ENCODE assay signal across 27 cellular contexts in the genomic region with DNA sequence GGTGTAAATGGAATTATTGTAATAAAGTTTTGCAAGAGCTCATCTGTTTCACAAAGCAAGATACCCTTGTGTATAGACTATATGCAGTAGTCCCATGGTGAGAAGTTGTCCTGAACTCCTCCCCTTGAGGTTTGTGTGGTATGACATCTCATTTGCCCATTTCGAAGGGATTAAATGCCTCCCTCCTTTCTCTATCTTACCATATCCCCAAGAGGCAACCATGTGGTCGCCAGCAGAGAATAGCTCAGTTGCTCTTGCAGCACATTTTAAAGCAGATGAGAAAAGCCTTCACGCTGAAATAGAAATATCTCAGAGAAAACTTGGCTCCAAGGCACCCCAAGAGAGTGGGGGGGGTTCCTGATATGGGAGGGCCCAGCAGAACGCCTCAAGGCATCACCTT. TPM values are rescaled to one million over a fixed set of nuclear protein-coding genes. Genes with fewer than 3 reads are reported as not detected.
DNase-seq lines count a peak whose midpoint lies in the region; ATAC-seq and TF ChIP-seq lines count a peak whose summit lies in the region.
"Had no signal": no experiment of that assay in that cellular context is flagged by ENCODE, and none has a peak within 500 bp of the region (broad histone marks: within the 10 kb centered on the region; RNA-seq: fewer than 3 reads in every experiment).

No MANE protein-coding gene starts in this region.

- no peaks in the 10 kb centered on the region for H3K9me3 Mint-ChIP-seq in H9
- H3K9me3 Mint-ChIP-seq: activated CD8-positive, alpha-beta T cell treated with anti-CD3 and anti-CD28 coated beads for 36 hours; activated naive CD4-positive, alpha-beta T cell treated with anti-CD3 and anti-CD28 coated beads for 36 hours; activated T-cell treated with anti-CD3 and anti-CD28 coated beads, Interleukin-2, amount 50 U/mL, for 4 hours; stimulated activated naive B cell treated with anti-CD40 and anti-IgM and Interleukin-4, amounts not matched to agents 10 μg/mL and 1 μg/mL and 100 μg/mL, for 72 hours had no signal

- H2BK20ac ChIP-seq in H9 (ENCODE audit: low read depth, low read length, poor library complexity, severe bottlenecking) = no peak overlapping the region

- H3K4me3 ChIP-seq in SJCRH30 (no peak overlapping the region), iPS-15b (ENCODE audit: low read depth, low read length) (peak overlapping the region; percentile 97), osteoblast (ENCODE audit: insufficient read depth, low read length) (no peak overlapping the region), lower leg skin (ENCODE audit: low read depth, poor library complexity, severe bottlenecking) (no peak overlapping the region)
- H3K4me3 ChIP-seq: cardiac muscle cell, mucosa of descending colon had no signal

- H3K27ac ChIP-seq in H9 (ENCODE audit: insufficient read length, low read depth, low read length) (no peak overlapping the region), SJCRH30 (no peak overlapping the region), osteoblast (ENCODE audit: low read depth, low read length) (no peak overlapping the region)
- H3K27ac ChIP-seq: cardiac muscle cell had no signal

- no peak for ATAC-seq in HG03432 (IDR thresholded peaks at IDR 0.05; ENCODE audit: unreplicated experiment)
- ATAC-seq: activated CD4-positive, CD25-positive, alpha-beta regulatory T cell treated with anti-CD3 and anti-CD28 coated beads, Interleukin-2, amount 50 U/mL, for 24 hours; activated CD8-positive, alpha-beta T cell treated with anti-CD3 and anti-CD28 coated beads for 36 hours; activated T-cell treated with anti-CD3 and anti-CD28 coated beads, Interleukin-2, amount 50 U/mL, for 4 hours; left ventricle myocardium superior; mucosa of descending colon; stimulated activated naive B cell treated with anti-CD40 and anti-IgM and Interleukin-4, amounts not matched to agents 10 μg/mL and 1 μg/mL and 100 μg/mL, for 72 hours had no signal

- peaks cover 34 to 76% (median 44%) of the 10 kb centered on the region in 3 experiments for H3K36me3 Mint-ChIP-seq in H9 (ENCODE audit: insufficient read depth in 1 of 3, low read depth in 3 of 3)
- H3K36me3 Mint-ChIP-seq: CD4-positive, alpha-beta memory T cell; stimulated activated naive B cell treated with anti-CD40 and anti-IgM and Interleukin-4, amounts not matched to agents 10 μg/mL and 1 μg/mL and 100 μg/mL, for 72 hours had no signal

- H3K27me3 ChIP-seq in H9 (ENCODE audit: insufficient read depth, low read length) (no peaks in the 10 kb centered on the region), SJCRH30 (no peaks in the 10 kb centered on the region), iPS-15b (ENCODE audit: control insufficient read depth, insufficient read depth, low read length) (no peaks in the 10 kb centered on the region), osteoblast (ENCODE audit: insufficient read depth, low read length) (peaks cover 37% of the 10 kb centered on the region)
- H3K27me3 ChIP-seq: cardiac muscle cell had no signal

- intact Hi-C loops in lower leg skin (cut with DNase I; ENCODE audit: low total_unique reads) = no loop called here

- no peak overlapping the region for H4K5ac ChIP-seq in H9 (ENCODE audit: insufficient read length, low read depth, low read length)

- no peak overlapping the region for H2BK5ac ChIP-seq in H9 (ENCODE audit: insufficient read length, low read length)

- no peak overlapping the region for H3T11ph ChIP-seq in H9 (ENCODE audit: low read length)

- H3K23ac ChIP-seq in H9 (ENCODE audit: insufficient read length, low read depth, low read length) = no peak overlapping the region

- H3K56ac ChIP-seq in H9 (ENCODE audit: insufficient read length, low read depth, low read length) = no peak overlapping the region

- H2BK120ac ChIP-seq in H9 (ENCODE audit: low read depth, low read length, poor library complexity, severe bottlenecking) = no peak overlapping the region

- WGBS in H9 (ENCODE audit: extremely low coverage, insufficient read length, low lambda C conversion rate) = no CpG with 5 or more reads among the region's 4 CpGs
- 67 to 72% methylated on average over 4 of the region's 4 CpGs for WGBS in lower leg skin, 2 donors

- H3K79me2 ChIP-seq in H9 (ENCODE audit: insufficient read depth, low read length) (peaks cover 92% of the 10 kb centered on the region), osteoblast (ENCODE audit: insufficient read depth, low read length) (no peaks in the 10 kb centered on the region)

- H3K4me1 Mint-ChIP-seq in H9 = peaks cover 59 to 65% of the 10 kb centered on the region in 2 experiments

- H3K79me1 ChIP-seq in H9 (ENCODE audit: insufficient read depth, low read depth, low read length, poor library complexity, severe bottlenecking) = no peaks in the 10 kb centered on the region

- H3K4me2 ChIP-seq in H9 (ENCODE audit: insufficient read depth, insufficient read length, low read length) (peak overlapping the region; percentile 87), osteoblast (ENCODE audit: insufficient read depth, low read length) (no peak overlapping the region)
- H3K4me2 ChIP-seq: smooth muscle cell had no signal

- H3K27me3 Mint-ChIP-seq in H9 (ENCODE audit: low read depth) = no peaks in the 10 kb centered on the region

- no peak overlapping the region for H3K4ac ChIP-seq in H9 (ENCODE audit: low read depth, low read length)

- no peaks in the 10 kb centered on the region for H3K9me3 ChIP-seq in H9 (ENCODE audit: control insufficient read depth, low read depth, low read length)
- no peaks in the 10 kb centered on the region for H3K9me3 ChIP-seq in SJCRH30 (replicated peaks)
- no peaks in the 10 kb centered on the region for H3K9me3 ChIP-seq in iPS-15b (ENCODE audit: control insufficient read depth, insufficient read depth, low read length)
- H3K9me3 ChIP-seq in osteoblast (ENCODE audit: low read depth, low read length) = no peaks in the 10 kb centered on the region
- H3K9me3 ChIP-seq: mucosa of descending colon had no signal

- TF ChIP-seq CTCF in H9 (conservative IDR thresholded peaks at IDR 0.05) (no peak), osteoblast (IDR thresholded peaks at IDR 0.05; ENCODE audit: extremely low read depth, low read depth, low read length) (no peak), lower leg skin (IDR thresholded peaks at IDR 0.05) (no peak)

- H3K18ac ChIP-seq in H9 (ENCODE audit: insufficient read length, low read depth, low read length) = no peak overlapping the region

- peak overlapping the region; percentile 99 for H3K4me3 Mint-ChIP-seq in H9
- H3K4me3 Mint-ChIP-seq: activated CD8-positive, alpha-beta T cell treated with anti-CD3 and anti-CD28 coated beads for 36 hours; activated naive CD4-positive, alpha-beta T cell treated with anti-CD3 and anti-CD28 coated beads for 36 hours; activated T-cell treated with anti-CD3 and anti-CD28 coated beads, Interleukin-2, amount 50 U/mL, for 4 hours; CD4-positive, alpha-beta memory T cell; stimulated activated naive B cell treated with anti-CD40 and anti-IgM and Interleukin-4, amounts not matched to agents 10 μg/mL and 1 μg/mL and 100 μg/mL, for 72 hours had no signal

- peaks cover 3% of the 10 kb centered on the region for H4K20me1 ChIP-seq in H9 (ENCODE audit: control insufficient read depth, insufficient read depth, insufficient read length)
- no peaks in the 10 kb centered on the region for H4K20me1 ChIP-seq in osteoblast (ENCODE audit: insufficient read depth, low read length)

- peak overlapping the region in 1 of 3 experiments; percentile 21; a peak in 1 of 7 replicates for H3K27ac Mint-ChIP-seq in H9
- H3K27ac Mint-ChIP-seq: activated CD8-positive, alpha-beta T cell treated with anti-CD3 and anti-CD28 coated beads for 36 hours; activated naive CD4-positive, alpha-beta T cell treated with anti-CD3 and anti-CD28 coated beads for 36 hours; CD4-positive, alpha-beta memory T cell; stimulated activated naive B cell treated with anti-CD40 and anti-IgM and Interleukin-4, amounts not matched to agents 10 μg/mL and 1 μg/mL and 100 μg/mL, for 72 hours had no signal

- no peak overlapping the region for H3K14ac ChIP-seq in H9 (ENCODE audit: insufficient read depth, low read length)

- no peak for TF ChIP-seq POLR2A in lower leg skin (IDR thresholded peaks at IDR 0.05)

- H4K8ac ChIP-seq in H9 (replicated peaks; ENCODE audit: insufficient read length, low read depth, low read length) = no peak overlapping the region

- H3K23me2 ChIP-seq in H9 (ENCODE audit: insufficient read length, low read depth, low read length, poor library complexity, severe bottlenecking) = peaks cover 2% of the 10 kb centered on the region

- H3K4me1 ChIP-seq in H9 (ENCODE audit: insufficient read depth, low read length) (peaks cover 27% of the 10 kb centered on the region), SJCRH30 (peaks cover 14% of the 10 kb centered on the region), iPS-15b (ENCODE audit: control insufficient read depth, insufficient read depth, low read length) (peaks cover 34% of the 10 kb centered on the region), osteoblast (ENCODE audit: insufficient read depth, low read length) (peaks cover under 1% of the 10 kb centered on the region)

- no peak overlapping the region for H2AFZ ChIP-seq in H9 (ENCODE audit: low read length)
- no peak overlapping the region for H2AFZ ChIP-seq in osteoblast (ENCODE audit: low read length)

- H2BK15ac ChIP-seq in H9 (ENCODE audit: low read depth, low read length) = no peak overlapping the region

- peaks cover 31% of the 10 kb centered on the region for H3K36me3 ChIP-seq in SJCRH30
- peaks cover 27% of the 10 kb centered on the region for H3K36me3 ChIP-seq in iPS-15b (ENCODE audit: control insufficient read depth, insufficient read depth, low read length)
- no peaks in the 10 kb centered on the region for H3K36me3 ChIP-seq in osteoblast (ENCODE audit: insufficient read depth, low read length)
- H3K36me3 ChIP-seq: cardiac muscle cell had no signal

- no peak overlapping the region for H2AK5ac ChIP-seq in H9 (ENCODE audit: insufficient read length, low read length)

- no peak for DNase-seq in H9
- peak; percentile 11 to 42 for DNase-seq in SJCRH30
- peak; percentile 6 for DNase-seq in osteoblast (ENCODE audit: insufficient read length, low spot score, missing footprints)
- no peak for DNase-seq in lower leg skin (ENCODE audit: low spot score in 2 of 2)
- no peak for DNase-seq in stimulated activated CD4-positive, alpha-beta T cell treated with anti-CD3 and anti-CD28 coated beads, Interleukin-15, amount 100 ng/mL, for 24 hours
- no peak for DNase-seq in activated CD8-positive, alpha-beta memory T cell treated with anti-CD3 and anti-CD28 coated beads, Interleukin-2, amount 50 U/mL, for 4 hours
- DNase-seq: activated CD8-positive, alpha-beta T cell treated with anti-CD3 and anti-CD28 coated beads for 36 hours; activated naive CD4-positive, alpha-beta T cell treated with anti-CD3 and anti-CD28 coated beads for 36 hours; activated T-cell treated with anti-CD3 and anti-CD28 coated beads, Interleukin-2, amount 50 U/mL, for 4 hours; amniotic stem cell; CD4-positive, alpha-beta memory T cell; DMS 273 treated with DMSO at 0.1 percent for 48 hours; GF-D8; KBM-7; left ventricle myocardium superior; mucosa of descending colon; NCI-H1694; NCI-H2171 treated with DMSO at 0.1 percent for 48 hours; NCI-H526; stimulated activated CD4-positive, alpha-beta T cell treated with anti-CD3 and anti-CD28 coated beads, Interleukin-2, amount 100 ng/mL, for 48 hours; stimulated activated naive B cell treated with anti-CD40 and anti-IgM and Interleukin-4, amounts not matched to agents 10 μg/mL and 1 μg/mL and 100 μg/mL, for 72 hours; T1000 had no signal

- H4K91ac ChIP-seq in H9 (ENCODE audit: insufficient read length, low read depth, low read length) = no peak overlapping the region

- no peak overlapping the region for H2BK12ac ChIP-seq in H9 (ENCODE audit: insufficient read length, low read depth, low read length)

- peak overlapping the region; percentile 63 for H3K9ac ChIP-seq in H9 (ENCODE audit: extremely low read depth, insufficient read length, low read length)
- H3K9ac ChIP-seq in iPS-15b (ENCODE audit: low read depth, low read length) = peak overlapping the region; percentile 98

RNA-seq across cellular contexts. Expression of gene SEMA6A, which starts 4.6 kb away (rescaled TPM):
- total RNA-seq in H9 (2021) = 335 and 354 TPM in 2 replicates
- 53.5 and 63.2 TPM in 2 replicates for total RNA-seq in SJCRH30 (2014; rRNA removed; shearing (Covaris generic))
- total RNA-seq in osteoblast = under 0.01 TPM in 2 replicates
- total RNA-seq in lower leg skin = 10 to 100 TPM in 2 of 4 donors, 1 to 10 TPM in 2; 7.0 to 21.8 (median 10.1) TPM
- total RNA-seq: activated CD8-positive, alpha-beta T cell treated with anti-CD3 and anti-CD28 coated beads for 36 hours; CD4-positive, alpha-beta memory T cell had no signal

Comparison
In these comparisons a context has a peak if more than half of its experiments do, and no peak if none do; other contexts are left out.
1. DNase-seq: peak in SJCRH30 (2 of 2) and osteoblast (single experiment); none in H9 (single experiment), lower leg skin (0 of 2), stimulated activated CD4-positive, alpha-beta T cell treated with anti-CD3 and anti-CD28 coated beads, Interleukin-15, amount 100 ng/mL, for 24 hours (single experiment) and activated CD8-positive, alpha-beta memory T cell treated with anti-CD3 and anti-CD28 coated beads, Interleukin-2, amount 50 U/mL, for 4 hours (single experiment).